In the genomic region with DNA sequence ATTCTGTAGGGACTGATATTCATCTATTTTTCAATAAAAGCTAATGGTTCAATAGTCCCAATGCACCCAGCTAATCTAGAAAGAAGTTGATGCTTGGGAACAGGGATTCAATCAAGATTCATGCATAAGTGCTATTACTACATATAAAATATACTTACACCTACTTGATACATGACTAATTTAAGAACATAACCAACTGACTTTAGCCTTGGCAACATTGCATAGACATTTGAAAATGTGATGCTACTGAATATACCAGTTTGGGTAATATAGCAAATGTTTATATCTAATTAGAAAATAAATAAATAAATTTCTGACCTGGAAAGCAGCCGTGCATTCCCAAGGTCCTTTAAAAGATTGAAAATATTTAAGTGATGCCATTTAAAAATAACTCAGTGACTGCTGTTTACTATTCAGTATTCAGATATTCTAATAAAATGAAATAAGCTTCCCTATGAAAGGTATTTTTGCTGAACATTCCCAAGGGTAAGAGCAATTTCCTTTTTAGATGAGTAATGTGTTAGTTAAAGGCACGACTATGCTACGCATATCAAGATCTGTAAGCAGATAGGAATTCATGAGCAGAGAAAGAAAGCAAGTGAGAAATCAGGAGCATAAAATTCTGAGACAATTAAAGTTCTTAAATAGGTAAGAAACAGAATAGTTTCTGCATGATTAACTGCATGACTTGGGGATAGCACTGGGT, we compare ENCODE assay signal across 14 cellular contexts.
DNase-seq lines count a peak whose midpoint lies in the region; TF ChIP-seq lines count a peak whose summit lies in the region.
"Had no signal": no experiment of that assay in that cellular context is flagged by ENCODE, and none has a peak within 500 bp of the region (broad histone marks: within the 10 kb centered on the region; RNA-seq: fewer than 3 reads in every experiment).

No MANE protein-coding gene starts in this region.

- TF ChIP-seq POLR2A in erythroblast (IDR thresholded peaks at IDR 0.05; ENCODE audit: low read length): no peak

- no peak overlapping the region for H3K4me3 ChIP-seq in epithelial cell of proximal tubule (ENCODE audit: low read depth, low read length)

- DNase-seq in GM04503 (ENCODE audit: low read depth) (peak; percentile 76), RPMI7951 (ENCODE audit: low read depth) (peak; percentile 75), epithelial cell of proximal tubule (ENCODE audit: low read depth) (peak; percentile 86), renal cortical epithelial cell (ENCODE audit: low read depth) (peak; percentile 95), NCI-H146 treated with DMSO at 0.1 percent for 48 hours (lab: John Stamatoyannopoulos, UW; ENCODE audit: unreplicated experiment) (no peak), NOMO-1 (lab: John Stamatoyannopoulos, UW; ENCODE audit: unreplicated experiment in 2 of 2) (no peak), erythroblast (lab: John Stamatoyannopoulos, UW) (no peak), SIG-M5 (lab: John Stamatoyannopoulos, UW) (no peak)
- DNase-seq: activated CD8-positive, alpha-beta memory T cell treated with anti-CD3 and anti-CD28 coated beads, Interleukin-2, amount 10 ng/mL, durations not matched to agents 7 days and 5 days; activated naive CD8-positive, alpha-beta T cell treated with anti-CD3 and anti-CD28 coated beads, Interleukin-2, amount 10 ng/mL, durations not matched to agents 7 days and 5 days; NCI-H1417 treated with DMSO at 0.1 percent for 48 hours; occipital lobe; stimulated activated CD4-positive, alpha-beta T cell treated with anti-CD3 and anti-CD28 coated beads, Interleukin-2, amount 100 ng/mL, for 24 hours; stimulated activated naive CD8-positive, alpha-beta T cell treated with anti-CD3 and anti-CD28 coated beads, Interleukin-15, Interleukin-2, amounts not matched to agents 100 U/mL and 50 U/mL, for 24 hours had no signal

- no peak for TF ChIP-seq CTCF in epithelial cell of proximal tubule (conservative IDR thresholded peaks at IDR 0.05; ENCODE audit: low read depth, low read length)

Comparison
In these comparisons a context has a peak if more than half of its experiments do, and no peak if none do; other contexts are left out.
1. DNase-seq: peak in GM04503 (single experiment), RPMI7951 (single experiment), epithelial cell of proximal tubule (single experiment) and renal cortical epithelial cell (single experiment); none in NCI-H146 treated with DMSO at 0.1 percent for 48 hours (single experiment), NOMO-1 (0 of 2), erythroblast (0 of 2) and SIG-M5 (single experiment).